In genomic region chr1:27111771-27112573, GRCh38 we compare ENCODE assay signal across 8 cellular contexts. TPM values are rescaled to one million over a fixed set of nuclear protein-coding genes. Genes with fewer than 3 reads are reported as not detected.
A peak's percentile ranks its signal among the peaks of the same experiment; 100 is the strongest.
DNase-seq lines count a peak whose midpoint lies in the region; ATAC-seq and TF ChIP-seq lines count a peak whose summit lies in the region.

No MANE protein-coding gene starts in this region.

- H3K4me3 ChIP-seq in HFF-Myc (replicated peaks; ENCODE audit: low read depth, low read length) (no peak overlapping the region), mucosa of descending colon (no peak overlapping the region)

- H3K9me3 Mint-ChIP-seq in activated CD8-positive, alpha-beta T cell treated with anti-CD3 and anti-CD28 coated beads for 36 hours: no peaks in the 10 kb centered on the region

- no peaks in the 10 kb centered on the region for H3K36me3 ChIP-seq in mucosa of descending colon (ENCODE audit: low read depth)

- H3K4me1 ChIP-seq in mucosa of descending colon (ENCODE audit: low read depth): peaks cover 25% of the 10 kb centered on the region

- H3K27ac Mint-ChIP-seq in activated CD8-positive, alpha-beta T cell treated with anti-CD3 and anti-CD28 coated beads for 36 hours: peak overlapping the region; percentile 90

- peaks cover 54% of the 10 kb centered on the region for H3K4me1 Mint-ChIP-seq in activated CD8-positive, alpha-beta T cell treated with anti-CD3 and anti-CD28 coated beads for 36 hours (ENCODE audit: low read depth)

- DNase-seq in GM04504 (ENCODE audit: low read depth) (peak; percentile 99), HFF-Myc (ENCODE audit: extremely low read depth, low read depth) (peak; percentile 99), NCI-H460 (ENCODE audit: extremely low read depth, low read depth) (peak; percentile 55), mucosa of descending colon (peak; percentile 78 to 88 (median 78)), LoVo (ENCODE audit: low spot score) (no peak)
- peak; percentile 92 for DNase-seq in activated CD8-positive, alpha-beta T cell treated with anti-CD3 and anti-CD28 coated beads for 36 hours
- DNase-seq in effector CD4-positive, alpha-beta T cell: peak; percentile 50
- peak; percentile 27 to 46 for DNase-seq in stimulated activated CD8-positive, alpha-beta memory T cell treated with anti-CD3 and anti-CD28 coated beads, Interleukin-4, amount 100 ng/mL, for 4 hours (ENCODE audit: low read depth in 2 of 2, low spot score in 1 of 2)

- POLR2A ChIA-PET in activated CD8-positive, alpha-beta T cell treated with anti-CD3 and anti-CD28 coated beads for 36 hours (lab: Charles Lee): interaction anchor here (0.6 to 2.2 kb wide), 8 partner anchors 15 to 49 kb away, joined by 3 to 17 read pairs (median 4); partner anchors contain the start of gene SLC9A1

- H3K36me3 Mint-ChIP-seq in activated CD8-positive, alpha-beta T cell treated with anti-CD3 and anti-CD28 coated beads for 36 hours (ENCODE audit: low read depth): peaks cover 15% of the 10 kb centered on the region

- ATAC-seq in activated CD8-positive, alpha-beta T cell treated with anti-CD3 and anti-CD28 coated beads for 36 hours: peak; percentile 97
- ATAC-seq in mucosa of descending colon: peak; percentile 89

- TF ChIP-seq CTCF in HFF-Myc (IDR thresholded peaks at IDR 0.05; ENCODE audit: low read depth, low read length, missing control alignments): peak; percentile 36
- TF ChIP-seq CTCF in activated CD8-positive, alpha-beta T cell treated with anti-CD3 and anti-CD28 coated beads for 36 hours (IDR thresholded peaks at IDR 0.05): no peak
- TF ChIP-seq CTCF in mucosa of descending colon (IDR thresholded peaks at IDR 0.05): no peak

- peak overlapping the region; percentile 49 for H3K4me3 Mint-ChIP-seq in activated CD8-positive, alpha-beta T cell treated with anti-CD3 and anti-CD28 coated beads for 36 hours

- CTCF ChIA-PET in activated CD8-positive, alpha-beta T cell treated with anti-CD3 and anti-CD28 coated beads for 36 hours (lab: Charles Lee): interaction anchor here (0.8 to 6.1 kb wide), 17 partner anchors 9 to 277 kb away, joined by 3 to 40 read pairs (median 4); partner anchors contain the start of gene SLC9A1

- intact Hi-C loops in activated CD8-positive, alpha-beta T cell treated with anti-CD3 and anti-CD28 coated beads for 36 hours (cut with micrococcal nuclease): no loop called here
- intact Hi-C loops in mucosa of descending colon (cut with DNase I, micrococcal nuclease): no loop called here

- no peaks in the 10 kb centered on the region for H3K9me3 ChIP-seq in mucosa of descending colon

- H3K27me3 Mint-ChIP-seq in activated CD8-positive, alpha-beta T cell treated with anti-CD3 and anti-CD28 coated beads for 36 hours: no peaks in the 10 kb centered on the region

RNA-seq across cellular contexts. Expression of gene SLC9A1, which starts 43.0 kb away (rescaled TPM):
- 16.6 and 20.1 TPM in 2 replicates for total RNA-seq in NCI-H460 (2014; rRNA removed; shearing (Covaris generic))
- 9.4 and 16.6 TPM in 2 replicates for polyA plus RNA-seq in NCI-H460 (2014; cell fraction: nucleus; rRNA removed)
- total RNA-seq in activated CD8-positive, alpha-beta T cell treated with anti-CD3 and anti-CD28 coated beads for 36 hours: 10 to 100 TPM; 14.8 to 15.3 TPM
- 100 to 1,000 TPM in 1 of 3 donors, 10 to 100 TPM in 2; 77.9 to 126 (median 84.1) TPM for total RNA-seq in mucosa of descending colon
